In genomic region chr11:134512791-134513538, GRCh38 we compare ENCODE assay signal across 17 cellular contexts.
"Had no signal": no experiment of that assay in that cellular context is flagged by ENCODE, and none has a peak within 500 bp of the region (broad histone marks: within the 10 kb centered on the region; RNA-seq: fewer than 3 reads in every experiment).

No MANE protein-coding gene starts in this region.

- H3K36me3 ChIP-seq: upper lobe of left lung had no signal

- H3K4me1 Mint-ChIP-seq: activated CD4-positive, alpha-beta T cell treated with anti-CD3 and anti-CD28 coated beads, Interleukin-2, amount 10 ng/mL, durations not matched to agents 24 days and 14 days; nephron; T-cell had no signal

- DNase-seq: activated CD4-positive, alpha-beta T cell treated with anti-CD3 and anti-CD28 coated beads, Interleukin-2, amount 10 ng/mL, durations not matched to agents 24 days and 14 days; activated CD8-positive, alpha-beta T cell treated with anti-CD3 and anti-CD28 coated beads, Interleukin-2, amount 10 ng/mL, durations not matched to agents 7 days and 5 days; activated gamma-delta T cell; activated T-cell treated with anti-CD3 and anti-CD28 coated beads, Interleukin-2, amount 50 U/mL, for 48 hours; foreskin fibroblast; nucleus accumbens; T1000 had no signal

- H3K27me3 Mint-ChIP-seq: activated CD4-positive, alpha-beta T cell treated with anti-CD3 and anti-CD28 coated beads, Interleukin-2, amount 10 ng/mL, durations not matched to agents 24 days and 14 days; activated naive CD8-positive, alpha-beta T cell; stimulated activated naive CD8-positive, alpha-beta T cell treated with anti-CD3 and anti-CD28 coated beads, Interleukin-15, Interleukin-2, amounts not matched to agents 100 ng/mL and 50 ng/mL, for 24 hours had no signal

- ATAC-seq: activated CD8-positive, alpha-beta T cell treated with anti-CD3 and anti-CD28 coated beads, Interleukin-2, amount 10 ng/mL, durations not matched to agents 7 days and 5 days; body of pancreas; left colon; T-cell had no signal

- H3K36me3 Mint-ChIP-seq: activated naive CD8-positive, alpha-beta T cell; T-cell had no signal

- H3K27me3 ChIP-seq: body of pancreas, upper lobe of left lung had no signal

- H3K4me3 ChIP-seq: body of pancreas, dorsolateral prefrontal cortex, lung, upper lobe of left lung had no signal

- H3K4me3 Mint-ChIP-seq: activated CD4-positive, alpha-beta T cell treated with anti-CD3 and anti-CD28 coated beads, Interleukin-2, amount 10 ng/mL, durations not matched to agents 24 days and 14 days; activated CD8-positive, alpha-beta T cell treated with anti-CD3 and anti-CD28 coated beads, Interleukin-2, amount 10 ng/mL, durations not matched to agents 7 days and 5 days; activated naive CD8-positive, alpha-beta T cell; nephron; stimulated activated naive CD8-positive, alpha-beta T cell treated with anti-CD3 and anti-CD28 coated beads, Interleukin-15, Interleukin-2, amounts not matched to agents 100 ng/mL and 50 ng/mL, for 24 hours; T-cell had no signal

- H3K27ac Mint-ChIP-seq: activated CD4-positive, alpha-beta T cell treated with anti-CD3 and anti-CD28 coated beads, Interleukin-2, amount 10 ng/mL, durations not matched to agents 24 days and 14 days; activated CD8-positive, alpha-beta T cell treated with anti-CD3 and anti-CD28 coated beads, Interleukin-2, amount 10 ng/mL, durations not matched to agents 7 days and 5 days; activated naive CD8-positive, alpha-beta T cell; nephron; stimulated activated naive CD8-positive, alpha-beta T cell treated with anti-CD3 and anti-CD28 coated beads, Interleukin-15, Interleukin-2, amounts not matched to agents 100 ng/mL and 50 ng/mL, for 24 hours; T-cell had no signal

- H3K9me3 Mint-ChIP-seq: activated CD4-positive, alpha-beta T cell treated with anti-CD3 and anti-CD28 coated beads, Interleukin-2, amount 10 ng/mL, durations not matched to agents 24 days and 14 days; nephron; stimulated activated naive CD8-positive, alpha-beta T cell treated with anti-CD3 and anti-CD28 coated beads, Interleukin-15, Interleukin-2, amounts not matched to agents 100 ng/mL and 50 ng/mL, for 24 hours; T-cell had no signal

- H3K4me1 ChIP-seq: body of pancreas, upper lobe of left lung had no signal

- H3K27ac ChIP-seq: body of pancreas, dorsolateral prefrontal cortex, epithelial cell of prostate, upper lobe of left lung had no signal

- H3K9me3 ChIP-seq: body of pancreas, upper lobe of left lung had no signal
